In the genomic region with DNA sequence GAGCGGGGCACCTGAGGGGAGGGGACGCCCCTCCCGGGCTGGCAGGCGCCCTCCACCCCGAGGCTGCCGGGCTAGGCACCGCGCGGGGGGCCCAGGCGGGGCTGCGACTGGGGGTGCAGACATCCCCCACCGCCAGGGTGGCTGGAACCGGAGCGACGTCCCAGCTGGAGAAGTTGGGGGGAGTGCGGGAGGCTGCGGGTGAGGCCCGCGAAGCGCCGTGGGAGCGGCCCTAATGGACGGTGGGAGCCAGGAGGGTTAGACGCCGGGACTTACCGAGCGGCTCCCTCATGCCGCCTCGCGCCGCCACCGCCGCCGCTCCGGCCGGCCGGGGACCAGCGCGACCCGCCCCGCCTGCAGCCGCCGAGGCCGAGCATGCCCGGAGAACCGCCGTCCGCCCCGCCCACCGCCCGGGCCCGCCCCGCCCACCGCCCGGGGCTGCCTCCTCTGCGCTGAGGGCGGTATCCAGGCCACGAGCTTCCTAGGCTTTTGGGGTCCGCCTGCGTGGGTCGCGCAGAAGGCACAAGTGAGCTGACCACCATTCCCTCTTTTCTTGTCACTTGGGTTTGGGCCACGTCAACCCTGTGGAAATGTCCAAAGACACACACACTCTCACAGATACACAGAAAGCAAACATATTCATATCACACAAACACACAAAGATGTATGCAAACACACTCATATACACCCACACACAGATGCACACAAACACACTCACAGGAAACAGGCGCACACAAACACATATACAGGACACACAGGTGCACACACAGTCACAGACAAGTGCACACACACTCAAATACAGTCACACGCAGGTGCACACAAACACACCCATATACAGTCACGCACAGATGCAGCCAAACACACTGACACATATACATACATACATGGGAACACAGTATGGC, we compare ENCODE assay signal across 9 cellular contexts. TPM values are rescaled to one million over a fixed set of nuclear protein-coding genes. Genes with fewer than 3 reads are reported as not detected.
A peak's percentile ranks its signal among the peaks of the same experiment; 100 is the strongest.
DNase-seq lines count a peak whose midpoint lies in the region; ATAC-seq and TF ChIP-seq lines count a peak whose summit lies in the region.
"Had no signal": no experiment of that assay in that cellular context is flagged by ENCODE, and none has a peak within 500 bp of the region (broad histone marks: within the 10 kb centered on the region; RNA-seq: fewer than 3 reads in every experiment).

TSS of gene JCAD (minus strand) at position 378 of the 899 bp plus-strand sequence. CDS start 11,774 bp downstream, outside the sequence.

- no peak for TF ChIP-seq CTCF in left lung (IDR thresholded peaks at IDR 0.05)

- DNase-seq in NCI-H1092 (lab: John Stamatoyannopoulos, UW) (peak; percentile 2), NCI-H1092 treated with DMSO at 0.1 percent for 48 hours (lab: John Stamatoyannopoulos, UW) (no peak), Kasumi-1 (lab: John Stamatoyannopoulos, UW) (peak; percentile 65 to 71), dermis blood vessel endothelial cell (peak; percentile 69), left lung (peak; percentile 73 to 95), SKM-1 treated with dmso at 0.1 percent for 144 hours (lab: John Stamatoyannopoulos, UW; ENCODE audit: unreplicated experiment) (no peak)
- peak; percentile 39 for DNase-seq in activated CD4-positive, alpha-beta T cell treated with anti-CD3 and anti-CD28 coated beads, Interleukin-2, amount 50 U/mL, for 1 hour
- DNase-seq in stimulated activated CD4-positive, alpha-beta T cell treated with anti-CD3 and anti-CD28 coated beads, Interleukin-2, amount 100 ng/mL, for 4 hours (ENCODE audit: low read depth): peak; percentile 8

- H3K9me3 ChIP-seq in left lung: no peaks in the 10 kb centered on the region

- peak within 1 kb of the TSS; percentile 55 to 82 for H3K4me3 ChIP-seq in left lung

- peaks cover 16 to 42% of the 10 kb centered on the region in 2 donors for H3K4me1 ChIP-seq in left lung

- H3K36me3 ChIP-seq in left lung: no peaks in the 10 kb centered on the region

- intact Hi-C loops in left lung (cut with DNase I): no loop called here

- peak; percentile 91 for ATAC-seq in left lung

- H3K27me3 ChIP-seq in left lung: peaks cover 0 to 41% of the 10 kb centered on the region in 2 donors

- H3K27ac ChIP-seq in left lung: peak within 1 kb of the TSS; percentile 85
- H3K27ac ChIP-seq: epithelial cell of prostate had no signal

RNA-seq across cellular contexts. Expression of gene JCAD, which starts in this region (rescaled TPM):
- total RNA-seq in dermis blood vessel endothelial cell (74.7 and 96.4 TPM in 2 replicates), left lung (10 to 100 TPM; 28.7 to 43.1 TPM)

Comparison
In these comparisons a context has a peak if more than half of its experiments do, and no peak if none do; other contexts are left out.
1. DNase-seq: peak in NCI-H1092 (single experiment), Kasumi-1 (2 of 2), activated CD4-positive, alpha-beta T cell treated with anti-CD3 and anti-CD28 coated beads, Interleukin-2, amount 50 U/mL, for 1 hour (single experiment), dermis blood vessel endothelial cell (single experiment), left lung (2 of 2) and stimulated activated CD4-positive, alpha-beta T cell treated with anti-CD3 and anti-CD28 coated beads, Interleukin-2, amount 100 ng/mL, for 4 hours (single experiment); none in NCI-H1092 treated with DMSO at 0.1 percent for 48 hours (single experiment) and SKM-1 treated with dmso at 0.1 percent for 144 hours (single experiment).